32 cellular contexts compared by ENCODE assay signal in the genomic region with DNA sequence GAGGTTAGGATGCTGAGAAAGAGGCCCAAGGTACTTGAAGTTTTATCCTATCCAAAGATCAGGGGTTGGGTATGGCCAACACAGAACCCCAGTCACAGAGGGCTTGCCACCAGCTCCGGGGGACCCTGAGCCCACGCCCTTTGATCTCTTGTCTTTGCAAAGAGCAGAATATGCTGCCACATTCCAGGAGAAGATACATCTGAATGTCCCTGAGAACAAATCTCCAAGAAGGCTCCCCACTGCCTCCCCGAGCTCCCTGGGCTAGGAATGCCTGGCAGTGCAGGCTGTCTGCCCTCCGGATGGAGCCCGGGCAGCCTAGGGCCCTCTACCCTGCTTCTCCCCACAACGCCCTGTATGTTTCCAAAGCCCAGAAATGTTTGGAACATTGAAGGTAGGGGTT. TPM values are rescaled to one million over a fixed set of nuclear protein-coding genes. Genes with fewer than 3 reads are reported as not detected.
"Had no signal": no experiment of that assay in that cellular context is flagged by ENCODE, and none has a peak within 500 bp of the region (broad histone marks: within the 10 kb centered on the region; RNA-seq: fewer than 3 reads in every experiment).

No MANE protein-coding gene starts in this region.

- H3K9me3 Mint-ChIP-seq: activated B cell treated with CpG ODN at 0.5 μM for 24 hours; activated CD4-positive, alpha-beta memory T cell treated with anti-CD3 and anti-CD28 coated beads for 36 hours; activated CD4-positive, alpha-beta T cell treated with anti-CD3 and anti-CD28 coated beads, Interleukin-2, amount 10 ng/mL, durations not matched to agents 24 days and 14 days; activated naive CD4-positive, alpha-beta T cell treated with anti-CD3 and anti-CD28 coated beads, Interleukin-2, amount 10 ng/mL, durations not matched to agents 7 days and 5 days; activated naive CD4-positive, alpha-beta T cell treated with anti-CD3 and anti-CD28 coated beads, Interleukin-2, amount 50 U/mL, for 72 hours; activated naive CD8-positive, alpha-beta T cell treated with anti-CD3 and anti-CD28 coated beads, Interleukin-2, amount 10 ng/mL, durations not matched to agents 7 days and 5 days; activated T-cell treated with anti-CD3 and anti-CD28 coated beads, Interleukin-2, amount 50 U/mL, for 72 hours; T-helper 2 cell treated with Interferon-gamma antibody and Interleukin-4, amounts not matched to agents 5 μg/mL and 100 μg/mL, for 36 hours had no signal

- FAIRE-seq: endometrium had no signal

- ATAC-seq: activated CD4-positive, alpha-beta T cell treated with anti-CD3 and anti-CD28 coated beads for 36 hours; activated CD8-positive, alpha-beta memory T cell treated with anti-CD3 and anti-CD28 coated beads, Interleukin-2, amount 10 ng/mL, durations not matched to agents 7 days and 5 days; activated CD8-positive, alpha-beta T cell treated with anti-CD3 and anti-CD28 coated beads, Interleukin-2, amount 10 ng/mL, durations not matched to agents 7 days and 5 days; activated naive CD4-positive, alpha-beta T cell treated with anti-CD3 and anti-CD28 coated beads, Interleukin-2, amount 50 U/mL, for 72 hours; activated T-cell treated with anti-CD3 and anti-CD28 coated beads, Interleukin-2, amount 50 U/mL, for 72 hours; gastroesophageal sphincter; heart right ventricle; T-helper 17 cell had no signal

- H3K4me3 Mint-ChIP-seq: activated B cell treated with CpG ODN at 0.5 μM for 24 hours; activated CD4-positive, alpha-beta memory T cell treated with anti-CD3 and anti-CD28 coated beads for 36 hours; activated CD4-positive, alpha-beta T cell treated with anti-CD3 and anti-CD28 coated beads for 36 hours; activated CD4-positive, alpha-beta T cell treated with anti-CD3 and anti-CD28 coated beads, Interleukin-2, amount 10 ng/mL, durations not matched to agents 24 days and 14 days; activated CD8-positive, alpha-beta memory T cell treated with anti-CD3 and anti-CD28 coated beads, Interleukin-2, amount 10 ng/mL, durations not matched to agents 7 days and 5 days; activated CD8-positive, alpha-beta T cell treated with anti-CD3 and anti-CD28 coated beads, Interleukin-2, amount 10 ng/mL, durations not matched to agents 7 days and 5 days; activated naive CD4-positive, alpha-beta T cell treated with anti-CD3 and anti-CD28 coated beads, Interleukin-2, amount 10 ng/mL, durations not matched to agents 7 days and 5 days; activated naive CD8-positive, alpha-beta T cell treated with anti-CD3 and anti-CD28 coated beads, Interleukin-2, amount 10 ng/mL, durations not matched to agents 7 days and 5 days; activated T-cell treated with anti-CD3 and anti-CD28 coated beads, Interleukin-2, amount 50 U/mL, for 72 hours; brain; T-helper 2 cell treated with Interferon-gamma antibody and Interleukin-4, amounts not matched to agents 5 μg/mL and 100 μg/mL, for 36 hours had no signal

- H3K9me3 ChIP-seq: ascending aorta, colonic mucosa, gastroesophageal sphincter, heart right ventricle had no signal

- H3K4me1 ChIP-seq: ascending aorta, colonic mucosa, gastroesophageal sphincter, heart right ventricle had no signal

- H3K27ac Mint-ChIP-seq: activated B cell treated with CpG ODN at 0.5 μM for 24 hours; activated CD4-positive, alpha-beta memory T cell treated with anti-CD3 and anti-CD28 coated beads for 36 hours; activated CD4-positive, alpha-beta T cell treated with anti-CD3 and anti-CD28 coated beads for 36 hours; activated CD4-positive, alpha-beta T cell treated with anti-CD3 and anti-CD28 coated beads, Interleukin-2, amount 10 ng/mL, durations not matched to agents 24 days and 14 days; activated CD8-positive, alpha-beta memory T cell treated with anti-CD3 and anti-CD28 coated beads, Interleukin-2, amount 10 ng/mL, durations not matched to agents 7 days and 5 days; activated CD8-positive, alpha-beta T cell treated with anti-CD3 and anti-CD28 coated beads, Interleukin-2, amount 10 ng/mL, durations not matched to agents 7 days and 5 days; activated naive CD4-positive, alpha-beta T cell treated with anti-CD3 and anti-CD28 coated beads, Interleukin-2, amount 10 ng/mL, durations not matched to agents 7 days and 5 days; activated naive CD4-positive, alpha-beta T cell treated with anti-CD3 and anti-CD28 coated beads, Interleukin-2, amount 50 U/mL, for 72 hours; activated naive CD8-positive, alpha-beta T cell treated with anti-CD3 and anti-CD28 coated beads, Interleukin-2, amount 10 ng/mL, durations not matched to agents 7 days and 5 days; activated T-cell treated with anti-CD3 and anti-CD28 coated beads, Interleukin-2, amount 50 U/mL, for 72 hours; T-helper 17 cell; T-helper 2 cell treated with Interferon-gamma antibody and Interleukin-4, amounts not matched to agents 5 μg/mL and 100 μg/mL, for 36 hours had no signal

- H3K27me3 ChIP-seq: ascending aorta, colonic mucosa had no signal

- H3K4me1 Mint-ChIP-seq: activated B cell treated with CpG ODN at 0.5 μM for 24 hours; activated CD4-positive, alpha-beta T cell treated with anti-CD3 and anti-CD28 coated beads for 36 hours; activated CD4-positive, alpha-beta T cell treated with anti-CD3 and anti-CD28 coated beads, Interleukin-2, amount 10 ng/mL, durations not matched to agents 24 days and 14 days; activated CD8-positive, alpha-beta memory T cell treated with anti-CD3 and anti-CD28 coated beads, Interleukin-2, amount 10 ng/mL, durations not matched to agents 7 days and 5 days; activated naive CD4-positive, alpha-beta T cell treated with anti-CD3 and anti-CD28 coated beads, Interleukin-2, amount 10 ng/mL, durations not matched to agents 7 days and 5 days; activated naive CD8-positive, alpha-beta T cell treated with anti-CD3 and anti-CD28 coated beads, Interleukin-2, amount 10 ng/mL, durations not matched to agents 7 days and 5 days; T-helper 17 cell had no signal

- H3K4me3 ChIP-seq: ascending aorta, colonic mucosa, gastroesophageal sphincter, heart right ventricle had no signal

- DNase-seq: activated B cell treated with CpG ODN at 0.5 μM for 24 hours; activated CD4-positive, alpha-beta memory T cell treated with anti-CD3 and anti-CD28 coated beads for 36 hours; activated CD4-positive, alpha-beta T cell treated with anti-CD3 and anti-CD28 coated beads for 36 hours; activated CD4-positive, alpha-beta T cell treated with anti-CD3 and anti-CD28 coated beads, Interleukin-2, amount 10 ng/mL, durations not matched to agents 24 days and 14 days; activated CD4-positive, CD25-positive, alpha-beta regulatory T cell treated with anti-CD3 and anti-CD28 coated beads, Interleukin-2, amount 50 U/mL, for 72 hours; activated CD8-positive, alpha-beta memory T cell treated with anti-CD3 and anti-CD28 coated beads, Interleukin-2, amount 10 ng/mL, durations not matched to agents 7 days and 5 days; activated CD8-positive, alpha-beta memory T cell treated with anti-CD3 and anti-CD28 coated beads, Interleukin-2, amount 50 U/mL, for 4 hours; activated CD8-positive, alpha-beta T cell treated with anti-CD3 and anti-CD28 coated beads, Interleukin-2, amount 10 ng/mL, durations not matched to agents 7 days and 5 days; activated gamma-delta T cell; activated naive CD4-positive, alpha-beta T cell; activated naive CD4-positive, alpha-beta T cell treated with anti-CD3 and anti-CD28 coated beads, Interleukin-2, amount 10 ng/mL, durations not matched to agents 7 days and 5 days; activated naive CD8-positive, alpha-beta T cell treated with anti-CD3 and anti-CD28 coated beads, Interleukin-2, amount 10 ng/mL, durations not matched to agents 7 days and 5 days; activated T-cell treated with anti-CD3 and anti-CD28 coated beads, Interleukin-2, amount 50 U/mL, for 1 hour; activated T-cell treated with anti-CD3 and anti-CD28 coated beads, Interleukin-2, amount 50 U/mL, for 72 hours; central memory CD4-positive, alpha-beta T cell; cerebellar nuclear complex; colonic mucosa; effector CD8-positive, alpha-beta T cell; foreskin fibroblast; heart right ventricle; SW 1271; T-helper 1 cell; T-helper 17 cell; T1000 had no signal

- H3K27me3 Mint-ChIP-seq: activated CD4-positive, alpha-beta T cell treated with anti-CD3 and anti-CD28 coated beads for 36 hours; activated CD4-positive, alpha-beta T cell treated with anti-CD3 and anti-CD28 coated beads, Interleukin-2, amount 10 ng/mL, durations not matched to agents 24 days and 14 days; activated CD8-positive, alpha-beta memory T cell treated with anti-CD3 and anti-CD28 coated beads, Interleukin-2, amount 10 ng/mL, durations not matched to agents 7 days and 5 days; activated naive CD4-positive, alpha-beta T cell treated with anti-CD3 and anti-CD28 coated beads, Interleukin-2, amount 10 ng/mL, durations not matched to agents 7 days and 5 days had no signal

- H3K36me3 ChIP-seq: ascending aorta, colonic mucosa, gastroesophageal sphincter, heart right ventricle, WERI-Rb-1 had no signal

- H3K36me3 Mint-ChIP-seq: activated CD4-positive, alpha-beta memory T cell treated with anti-CD3 and anti-CD28 coated beads for 36 hours; activated CD8-positive, alpha-beta memory T cell treated with anti-CD3 and anti-CD28 coated beads, Interleukin-2, amount 10 ng/mL, durations not matched to agents 7 days and 5 days; activated naive CD4-positive, alpha-beta T cell treated with anti-CD3 and anti-CD28 coated beads, Interleukin-2, amount 10 ng/mL, durations not matched to agents 7 days and 5 days; activated naive CD4-positive, alpha-beta T cell treated with anti-CD3 and anti-CD28 coated beads, Interleukin-2, amount 50 U/mL, for 72 hours; activated naive CD8-positive, alpha-beta T cell treated with anti-CD3 and anti-CD28 coated beads, Interleukin-2, amount 10 ng/mL, durations not matched to agents 7 days and 5 days had no signal

- H3K27ac ChIP-seq: ascending aorta, colonic mucosa, gastroesophageal sphincter, heart right ventricle, WERI-Rb-1 had no signal

RNA-seq across cellular contexts. Expression of a gene that starts 49.2 kb away (rescaled TPM):
- total RNA-seq: activated B cell treated with CpG ODN at 0.5 μM for 24 hours; activated CD4-positive, alpha-beta memory T cell treated with anti-CD3 and anti-CD28 coated beads for 36 hours; activated CD4-positive, alpha-beta T cell treated with anti-CD3 and anti-CD28 coated beads for 36 hours; activated CD4-positive, alpha-beta T cell treated with anti-CD3 and anti-CD28 coated beads, Interleukin-2, amount 10 ng/mL, durations not matched to agents 24 days and 14 days; activated CD8-positive, alpha-beta memory T cell treated with anti-CD3 and anti-CD28 coated beads for 36 hours; activated CD8-positive, alpha-beta memory T cell treated with anti-CD3 and anti-CD28 coated beads, Interleukin-2, amount 10 ng/mL, durations not matched to agents 7 days and 5 days; activated CD8-positive, alpha-beta T cell treated with anti-CD3 and anti-CD28 coated beads, Interleukin-2, amount 10 ng/mL, durations not matched to agents 7 days and 5 days; activated naive CD8-positive, alpha-beta T cell treated with anti-CD3 and anti-CD28 coated beads, Interleukin-2, amount 10 ng/mL, durations not matched to agents 7 days and 5 days; T-helper 17 cell had no signal
